In genomic region chr2:219041252-219041651, GRCh38 we compare ENCODE assay signal across 9 cellular contexts. TPM values are rescaled to one million over a fixed set of nuclear protein-coding genes. Genes with fewer than 3 reads are reported as not detected.
DNase-seq lines count a peak whose midpoint lies in the region; ATAC-seq, FAIRE-seq and TF ChIP-seq lines count a peak whose summit lies in the region.
"Had no signal": no experiment of that assay in that cellular context is flagged by ENCODE, and none has a peak within 500 bp of the region (broad histone marks: within the 10 kb centered on the region; RNA-seq: fewer than 3 reads in every experiment).

Gene CFAP65, minus strand, starts transcription at chr2:219041516. Its CDS starts 2,468 bp downstream, at chr2:219039048.

- no peaks in the 10 kb centered on the region for H3K9me3 Mint-ChIP-seq in activated CD4-positive, alpha-beta T cell treated with anti-CD3 and anti-CD28 coated beads for 36 hours (ENCODE audit: low read depth)

- no peaks in the 10 kb centered on the region for H3K9me2 ChIP-seq in PC-3 (replicated peaks; ENCODE audit: low read length)

- H3K4me1 Mint-ChIP-seq in activated CD4-positive, alpha-beta T cell treated with anti-CD3 and anti-CD28 coated beads for 36 hours, result peaks cover 9% of the 10 kb centered on the region

- H3K79me2 ChIP-seq in PC-3 (ENCODE audit: low read length), result no peaks in the 10 kb centered on the region

- H3K27ac ChIP-seq in PC-3 (ENCODE audit: low read length), result no peak within 1 kb of the TSS
- no peak within 1 kb of the TSS for H3K27ac ChIP-seq in colonic mucosa
- H3K27ac ChIP-seq in vagina, result no peak within 1 kb of the TSS

- POLR2A ChIA-PET in activated CD4-positive, alpha-beta T cell treated with anti-CD3 and anti-CD28 coated beads for 36 hours (lab: Charles Lee), result no interaction called here
- POLR2A ChIA-PET in PC-3 (lab: Charles Lee; ENCODE audit: unreplicated experiment), result no interaction called here

- ATAC-seq in activated CD4-positive, alpha-beta T cell treated with anti-CD3 and anti-CD28 coated beads for 36 hours, result peak; percentile 60
- ATAC-seq in PC-3 (no peak), HG02970 (IDR thresholded peaks at IDR 0.05; ENCODE audit: low FRiP score, unreplicated experiment) (no peak)

- H3K36me3 Mint-ChIP-seq in activated CD4-positive, alpha-beta T cell treated with anti-CD3 and anti-CD28 coated beads for 36 hours (ENCODE audit: low read depth), result no peaks in the 10 kb centered on the region

- no peaks in the 10 kb centered on the region for H3K9me3 ChIP-seq in PC-3 (ENCODE audit: low read length)
- no peaks in the 10 kb centered on the region for H3K9me3 ChIP-seq in colonic mucosa
- no peaks in the 10 kb centered on the region for H3K9me3 ChIP-seq in vagina

- BruUV-seq in PC-3 (replicated peaks; lab: Mats Ljungman, UMichigan), result no TSS peak

- no peaks in the 10 kb centered on the region for H3K36me3 ChIP-seq in PC-3 (ENCODE audit: low read depth, low read length)
- H3K36me3 ChIP-seq in colonic mucosa, result no peaks in the 10 kb centered on the region
- H3K36me3 ChIP-seq in vagina, result no peaks in the 10 kb centered on the region

- H3K9ac ChIP-seq in PC-3 (ENCODE audit: low read length) (peak within 1 kb of the TSS; percentile 17; the same call in 1 of the 2 replicates), colonic mucosa (ENCODE audit: low read depth in 2 of 2, low read length in 2 of 2) (no peak within 1 kb of the TSS)

- no peaks in the 10 kb centered on the region for H4K20me1 ChIP-seq in PC-3 (ENCODE audit: low read length)

- H2AFZ ChIP-seq in PC-3 (ENCODE audit: low read length), result peak within 1 kb of the TSS; percentile 87

- DNase-seq in activated CD4-positive, alpha-beta T cell treated with anti-CD3 and anti-CD28 coated beads for 36 hours, result peak; percentile 70
- DNase-seq in activated CD4-positive, alpha-beta T cell treated with anti-CD3 and anti-CD28 coated beads for 1 hour, result no peak
- DNase-seq in PC-3, result peak; percentile 52
- DNase-seq in colonic mucosa, result peak; percentile 74
- DNase-seq in midbrain (lab: John Stamatoyannopoulos, UW), result peak; percentile 55
- DNase-seq in GM19239 (ENCODE audit: insufficient read length, low spot score), result no peak
- no peak for DNase-seq in vagina (ENCODE audit: extremely low spot score in 2 of 2)
- DNase-seq: DND-41 had no signal

- peaks cover 43% of the 10 kb centered on the region for H3K27me3 Mint-ChIP-seq in activated CD4-positive, alpha-beta T cell treated with anti-CD3 and anti-CD28 coated beads for 36 hours

- peaks cover 6% of the 10 kb centered on the region for H3F3A ChIP-seq in PC-3 (ENCODE audit: low read length, unreplicated experiment)

- intact Hi-C loops in activated CD4-positive, alpha-beta T cell treated with anti-CD3 and anti-CD28 coated beads for 36 hours (cut with DNase I, micrococcal nuclease), result no loop called here
- intact Hi-C loops in PC-3 (cut with micrococcal nuclease) (no loop called here), colonic mucosa (cut with DNase I) (no loop called here), vagina (cut with DNase I) (no loop called here)

- H3K4me3 Mint-ChIP-seq in activated CD4-positive, alpha-beta T cell treated with anti-CD3 and anti-CD28 coated beads for 36 hours, result peak within 1 kb of the TSS; percentile 51

- CTCF ChIA-PET in activated CD4-positive, alpha-beta T cell treated with anti-CD3 and anti-CD28 coated beads for 36 hours (lab: Charles Lee), result interaction anchor here (0.7 to 5.5 kb wide), 8 partner anchors 12 to 399 kb away, joined by 3 to 42 read pairs (median 4); partner anchors contain the start of genes ANKZF1 and ATG9A
- CTCF ChIA-PET in PC-3 (lab: Charles Lee), result interaction anchor here (0.8 kb wide), 1 partner anchor 113 kb away, joined by 3 read pairs; no protein-coding TSS in a partner anchor

- H3K4me2 ChIP-seq in PC-3 (ENCODE audit: low read length), result peak within 1 kb of the TSS; percentile 86

- H3K27me3 ChIP-seq in PC-3 (ENCODE audit: low read length), result peaks cover 32% of the 10 kb centered on the region
- H3K27me3 ChIP-seq in colonic mucosa, result no peaks in the 10 kb centered on the region
- no peaks in the 10 kb centered on the region for H3K27me3 ChIP-seq in vagina

- H3K27ac Mint-ChIP-seq in activated CD4-positive, alpha-beta T cell treated with anti-CD3 and anti-CD28 coated beads for 36 hours, result no peak within 1 kb of the TSS

- peak within 1 kb of the TSS; percentile 72 for H3K4me3 ChIP-seq in PC-3 (ENCODE audit: low read length)
- no peak within 1 kb of the TSS for H3K4me3 ChIP-seq in colonic mucosa
- H3K4me3 ChIP-seq in vagina, result no peak within 1 kb of the TSS

- no peak for FAIRE-seq in GM19239 (lab: Jason Lieb, UNC)

- H3K4me1 ChIP-seq in PC-3 (ENCODE audit: insufficient read depth, low read length), result peaks cover 24% of the 10 kb centered on the region
- peaks cover 3% of the 10 kb centered on the region for H3K4me1 ChIP-seq in colonic mucosa
- no peaks in the 10 kb centered on the region for H3K4me1 ChIP-seq in vagina

- TF ChIP-seq CTCF in PC-3 (conservative IDR thresholded peaks at IDR 0.05; ENCODE audit: low read depth, low read length) (no peak), colonic mucosa (IDR thresholded peaks at IDR 0.05) (no peak), vagina (IDR thresholded peaks at IDR 0.05) (no peak)

- no peak for TF ChIP-seq POLR2A in vagina (IDR thresholded peaks at IDR 0.05)

RNA-seq across cellular contexts. Expression of gene CFAP65, which starts in this region (rescaled TPM):
- not detected for total RNA-seq in activated CD4-positive, alpha-beta T cell treated with anti-CD3 and anti-CD28 coated beads for 36 hours
- total RNA-seq in PC-3 (2014; rRNA removed) (0.17 and 0.18 TPM in 2 replicates), colonic mucosa (1 to 10 TPM in 1 of 2 donors, under 1 TPM in 1; 0.05 to 1.6 TPM), vagina (not detected)

Comparison
In these comparisons a context has a peak if more than half of its experiments do, and no peak if none do; other contexts are left out.
1. Peak in DNase-seq and ATAC-seq in activated CD4-positive, alpha-beta T cell treated with anti-CD3 and anti-CD28 coated beads for 36 hours; RNA of the gene not detected or under 1 TPM.
2. Peak in DNase-seq, H3K4me3 ChIP-seq, H3K9ac ChIP-seq and H3K4me2 ChIP-seq in PC-3; RNA of the gene not detected or under 1 TPM.
3. DNase-seq: peak in colonic mucosa (single experiment) and midbrain (single experiment); none in activated CD4-positive, alpha-beta T cell treated with anti-CD3 and anti-CD28 coated beads for 1 hour (single experiment), GM19239 (single experiment) and vagina (0 of 2).